25 cellular contexts compared by ENCODE assay signal in the genomic region with DNA sequence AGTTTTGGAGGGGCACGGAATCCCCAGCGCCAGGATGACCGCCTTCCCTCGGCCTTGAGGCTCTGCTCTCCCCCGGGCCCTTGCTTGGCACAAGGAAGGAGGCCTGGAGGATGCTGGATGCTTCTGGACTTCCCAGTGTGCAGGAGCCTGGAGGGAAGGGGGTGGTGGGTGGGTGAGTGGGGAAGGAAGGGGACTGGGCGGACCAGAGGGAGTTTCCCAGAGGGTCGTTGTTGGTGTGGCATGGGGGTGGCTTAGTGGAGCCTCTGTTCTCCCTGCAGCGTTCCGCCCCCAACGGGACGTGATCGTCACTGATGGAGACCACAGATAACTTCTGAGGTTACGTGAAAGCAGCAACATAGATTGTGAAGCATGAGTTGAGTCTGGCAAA.
DNase-seq lines count a peak whose midpoint lies in the region; ATAC-seq and TF ChIP-seq lines count a peak whose summit lies in the region.
"Had no signal": no experiment of that assay in that cellular context is flagged by ENCODE, and none has a peak within 500 bp of the region (broad histone marks: within the 10 kb centered on the region; RNA-seq: fewer than 3 reads in every experiment).

No MANE protein-coding gene starts in this region.

- DNase-seq in activated CD4-positive, alpha-beta T cell treated with anti-CD3 and anti-CD28 coated beads for 36 hours = peak; percentile 27
- no peak for DNase-seq in activated CD4-positive, alpha-beta T cell treated with anti-CD3 and anti-CD28 coated beads, Interleukin-2, amount 50 U/mL, for 4 hours
- DNase-seq in DND-41 = peak; percentile 12
- DNase-seq in activated T-helper 2 cell treated with anti-CD3 and anti-CD28 coated beads, Interferon-gamma antibody, Interleukin-2, Interleukin-4, amounts not matched to agents 10 μg/mL and 5 μg/mL and 100 μg/mL, durations not matched to agents 14 hours and 24 hours and 36 hours (ENCODE audit: low spot score) = peak; percentile 14
- no peak for DNase-seq in neural progenitor cell (ENCODE audit: low spot score)
- DNase-seq in endothelial cell (ENCODE audit: low spot score) = no peak
- no peak for DNase-seq in cerebellum (ENCODE audit: low spot score)
- DNase-seq: cerebellar nuclear complex; effector CD4-positive, alpha-beta T cell; Kasumi-1; NCI-H1092 treated with DMSO at 0.1 percent for 48 hours; NCI-H2029 treated with DMSO at 0.1 percent for 48 hours; nephron progenitor cell; stimulated activated CD4-positive, alpha-beta T cell treated with anti-CD3 and anti-CD28 coated beads, Interleukin-1b, Interleukin-23, amount 100 ng/mL, for 48 hours had no signal

- H3K79me2 ChIP-seq in DND-41 (ENCODE audit: insufficient read depth, low read length) (no peaks in the 10 kb centered on the region), neural progenitor cell (ENCODE audit: low read depth) (no peaks in the 10 kb centered on the region)

- CTCF ChIA-PET in activated CD4-positive, alpha-beta T cell treated with anti-CD3 and anti-CD28 coated beads for 36 hours (lab: Charles Lee) = interaction anchor here (0.6 kb wide), 1 partner anchor 218 kb away, joined by 4 read pairs; no protein-coding TSS in a partner anchor

- intact Hi-C loops in activated CD4-positive, alpha-beta T cell treated with anti-CD3 and anti-CD28 coated beads for 36 hours (cut with DNase I, micrococcal nuclease) = no loop called here
- intact Hi-C loops in activated T-helper 2 cell treated with anti-CD3 and anti-CD28 coated beads, Interferon-gamma antibody, Interleukin-2, Interleukin-4, amounts not matched to agents 10 μg/mL and 5 μg/mL and 100 μg/mL, durations not matched to agents 14 hours and 24 hours and 36 hours (cut with micrococcal nuclease) = no loop called here

- no peak overlapping the region for H3K4me3 Mint-ChIP-seq in activated CD4-positive, alpha-beta T cell treated with anti-CD3 and anti-CD28 coated beads for 36 hours
- no peak overlapping the region for H3K4me3 Mint-ChIP-seq in activated T-helper 2 cell treated with anti-CD3 and anti-CD28 coated beads, Interferon-gamma antibody, Interleukin-2, Interleukin-4, amounts not matched to agents 10 μg/mL and 5 μg/mL and 100 μg/mL, durations not matched to agents 14 hours and 24 hours and 36 hours (ENCODE audit: low read depth)
- H3K4me3 Mint-ChIP-seq in neural progenitor cell (no peak overlapping the region), endothelial cell (ENCODE audit: unreplicated experiment) (no peak overlapping the region)
- H3K4me3 Mint-ChIP-seq: activated naive CD4-positive, alpha-beta T cell treated with anti-CD3 and anti-CD28 coated beads, Interleukin-2, amount 50 U/mL, for 24 hours; mesothelial cell of epicardium; nephron progenitor cell; stimulated activated naive CD8-positive, alpha-beta T cell treated with anti-CD3 and anti-CD28 coated beads, Interleukin-15, Interleukin-2, amounts not matched to agents 100 ng/mL and 50 ng/mL, for 24 hours had no signal

- no peaks in the 10 kb centered on the region for H3K36me3 Mint-ChIP-seq in activated CD4-positive, alpha-beta T cell treated with anti-CD3 and anti-CD28 coated beads for 36 hours (ENCODE audit: low read depth)
- H3K36me3 Mint-ChIP-seq in activated T-helper 2 cell treated with anti-CD3 and anti-CD28 coated beads, Interferon-gamma antibody, Interleukin-2, Interleukin-4, amounts not matched to agents 10 μg/mL and 5 μg/mL and 100 μg/mL, durations not matched to agents 14 hours and 24 hours and 36 hours (ENCODE audit: low read depth) = no peaks in the 10 kb centered on the region
- no peaks in the 10 kb centered on the region for H3K36me3 Mint-ChIP-seq in neural progenitor cell
- H3K36me3 Mint-ChIP-seq in endothelial cell (ENCODE audit: low read depth, unreplicated experiment) = no peaks in the 10 kb centered on the region
- H3K36me3 Mint-ChIP-seq: activated naive CD4-positive, alpha-beta T cell treated with anti-CD3 and anti-CD28 coated beads, Interleukin-2, amount 50 U/mL, for 24 hours; mesothelial cell of epicardium had no signal

- H3K9me3 ChIP-seq in DND-41 (ENCODE audit: insufficient read depth, low read length, severe bottlenecking) (no peaks in the 10 kb centered on the region), neural progenitor cell (ENCODE audit: low read depth) (no peaks in the 10 kb centered on the region)
- H3K9me3 ChIP-seq: Caco-2, esophagus muscularis mucosa, prostate gland, SJSA1, tibial nerve had no signal

- TF ChIP-seq CTCF in DND-41 (IDR thresholded peaks at IDR 0.05; ENCODE audit: borderline replicate concordance, extremely low read depth, low read length, poor library complexity, severe bottlenecking) (no peak), neural progenitor cell (IDR thresholded peaks at IDR 0.05) (no peak), endothelial cell (IDR thresholded peaks at IDR 0.05; ENCODE audit: unreplicated experiment) (no peak)

- no peak overlapping the region for H3K27ac ChIP-seq in DND-41 (ENCODE audit: low read length)
- H3K27ac ChIP-seq in neural progenitor cell = no peak overlapping the region
- H3K27ac ChIP-seq: 22Rv1, esophagus muscularis mucosa, prostate gland, SJSA1, tibial nerve had no signal

- H4K20me1 ChIP-seq in DND-41 (ENCODE audit: insufficient read depth, low read length) = no peaks in the 10 kb centered on the region
- H4K20me1 ChIP-seq in neural progenitor cell (ENCODE audit: low read depth) = no peaks in the 10 kb centered on the region

- H3K4me3 ChIP-seq in DND-41 (ENCODE audit: low read depth in 1 of 2, low read length in 2 of 2) (no peak overlapping the region), neural progenitor cell (no peak overlapping the region)
- H3K4me3 ChIP-seq: esophagus muscularis mucosa, prostate gland, SJSA1, tibial nerve had no signal

- peaks cover 10% of the 10 kb centered on the region for H3F3A ChIP-seq in neural progenitor cell (ENCODE audit: low read depth)

- no peak for ATAC-seq in activated CD4-positive, alpha-beta T cell treated with anti-CD3 and anti-CD28 coated beads for 36 hours
- ATAC-seq in DND-41 (ENCODE audit: insufficient read depth, low read depth) = 0 out of 3 replicates have a peak, but pooled peaks have one; percentile 52
- no peak for ATAC-seq in GM18867 (IDR thresholded peaks at IDR 0.05; ENCODE audit: unreplicated experiment)
- ATAC-seq: Panc1 had no signal

- H3K9me3 Mint-ChIP-seq in activated CD4-positive, alpha-beta T cell treated with anti-CD3 and anti-CD28 coated beads for 36 hours (ENCODE audit: low read depth) = no peaks in the 10 kb centered on the region
- no peaks in the 10 kb centered on the region for H3K9me3 Mint-ChIP-seq in activated T-helper 2 cell treated with anti-CD3 and anti-CD28 coated beads, Interferon-gamma antibody, Interleukin-2, Interleukin-4, amounts not matched to agents 10 μg/mL and 5 μg/mL and 100 μg/mL, durations not matched to agents 14 hours and 24 hours and 36 hours
- H3K9me3 Mint-ChIP-seq in neural progenitor cell (peaks cover 2% of the 10 kb centered on the region), endothelial cell (ENCODE audit: unreplicated experiment) (no peaks in the 10 kb centered on the region)
- H3K9me3 Mint-ChIP-seq: activated naive CD4-positive, alpha-beta T cell treated with anti-CD3 and anti-CD28 coated beads, Interleukin-2, amount 50 U/mL, for 24 hours; mesothelial cell of epicardium; stimulated activated naive CD8-positive, alpha-beta T cell treated with anti-CD3 and anti-CD28 coated beads, Interleukin-15, Interleukin-2, amounts not matched to agents 100 ng/mL and 50 ng/mL, for 24 hours had no signal

- H3K27me3 Mint-ChIP-seq in activated CD4-positive, alpha-beta T cell treated with anti-CD3 and anti-CD28 coated beads for 36 hours = peaks cover 10% of the 10 kb centered on the region
- peaks cover 18% of the 10 kb centered on the region for H3K27me3 Mint-ChIP-seq in activated T-helper 2 cell treated with anti-CD3 and anti-CD28 coated beads, Interferon-gamma antibody, Interleukin-2, Interleukin-4, amounts not matched to agents 10 μg/mL and 5 μg/mL and 100 μg/mL, durations not matched to agents 14 hours and 24 hours and 36 hours (ENCODE audit: low read depth)
- peaks cover 10% of the 10 kb centered on the region for H3K27me3 Mint-ChIP-seq in neural progenitor cell (ENCODE audit: insufficient read depth, low read depth)
- H3K27me3 Mint-ChIP-seq in endothelial cell (ENCODE audit: unreplicated experiment) = no peaks in the 10 kb centered on the region

- H3K27ac Mint-ChIP-seq in activated CD4-positive, alpha-beta T cell treated with anti-CD3 and anti-CD28 coated beads for 36 hours = no peak overlapping the region
- no peak overlapping the region for H3K27ac Mint-ChIP-seq in activated T-helper 2 cell treated with anti-CD3 and anti-CD28 coated beads, Interferon-gamma antibody, Interleukin-2, Interleukin-4, amounts not matched to agents 10 μg/mL and 5 μg/mL and 100 μg/mL, durations not matched to agents 14 hours and 24 hours and 36 hours
- H3K27ac Mint-ChIP-seq in neural progenitor cell (peak overlapping the region; percentile 33), endothelial cell (ENCODE audit: unreplicated experiment) (no peak overlapping the region)
- H3K27ac Mint-ChIP-seq: activated naive CD4-positive, alpha-beta T cell treated with anti-CD3 and anti-CD28 coated beads, Interleukin-2, amount 50 U/mL, for 24 hours; mesothelial cell of epicardium; nephron progenitor cell; stimulated activated naive CD8-positive, alpha-beta T cell treated with anti-CD3 and anti-CD28 coated beads, Interleukin-15, Interleukin-2, amounts not matched to agents 100 ng/mL and 50 ng/mL, for 24 hours had no signal

- H3K27me3 ChIP-seq in DND-41 (ENCODE audit: insufficient read depth, low read length, poor library complexity) = peaks cover 7% of the 10 kb centered on the region
- no peaks in the 10 kb centered on the region for H3K27me3 ChIP-seq in neural progenitor cell
- H3K27me3 ChIP-seq: esophagus muscularis mucosa, SJSA1 had no signal

- POLR2A ChIA-PET in activated CD4-positive, alpha-beta T cell treated with anti-CD3 and anti-CD28 coated beads for 36 hours (lab: Charles Lee) = no interaction called here

- H3K4me1 ChIP-seq in DND-41 (ENCODE audit: insufficient read depth, low read length) (no peaks in the 10 kb centered on the region), neural progenitor cell (no peaks in the 10 kb centered on the region)
- H3K4me1 ChIP-seq: Caco-2, prostate gland had no signal

- H2AFZ ChIP-seq in DND-41 (ENCODE audit: low read depth, low read length) (no peak overlapping the region), neural progenitor cell (replicated peaks) (no peak overlapping the region)

- no peak overlapping the region for H3K9ac ChIP-seq in DND-41 (ENCODE audit: low read depth, low read length)
- no peak overlapping the region for H3K9ac ChIP-seq in neural progenitor cell

- no peaks in the 10 kb centered on the region for H3K4me1 Mint-ChIP-seq in activated CD4-positive, alpha-beta T cell treated with anti-CD3 and anti-CD28 coated beads for 36 hours
- peaks cover 10% of the 10 kb centered on the region for H3K4me1 Mint-ChIP-seq in activated T-helper 2 cell treated with anti-CD3 and anti-CD28 coated beads, Interferon-gamma antibody, Interleukin-2, Interleukin-4, amounts not matched to agents 10 μg/mL and 5 μg/mL and 100 μg/mL, durations not matched to agents 14 hours and 24 hours and 36 hours (ENCODE audit: low read depth)
- H3K4me1 Mint-ChIP-seq in neural progenitor cell (peaks cover 29% of the 10 kb centered on the region), endothelial cell (ENCODE audit: unreplicated experiment) (no peaks in the 10 kb centered on the region)
- H3K4me1 Mint-ChIP-seq: activated naive CD4-positive, alpha-beta T cell treated with anti-CD3 and anti-CD28 coated beads, Interleukin-2, amount 50 U/mL, for 24 hours had no signal

- no peaks in the 10 kb centered on the region for H3K36me3 ChIP-seq in DND-41 (ENCODE audit: insufficient read depth, low read length)
- H3K36me3 ChIP-seq in neural progenitor cell = no peaks in the 10 kb centered on the region
- H3K36me3 ChIP-seq: esophagus muscularis mucosa, prostate gland, SJSA1, tibial nerve had no signal

- H3K4me2 ChIP-seq in DND-41 (ENCODE audit: insufficient read depth, low read length) (no peak overlapping the region), neural progenitor cell (no peak overlapping the region)

Comparison
In these comparisons a context has a peak if more than half of its experiments do, and no peak if none do; other contexts are left out.
1. DNase-seq: peak in activated CD4-positive, alpha-beta T cell treated with anti-CD3 and anti-CD28 coated beads for 36 hours (single experiment), DND-41 (single experiment) and activated T-helper 2 cell treated with anti-CD3 and anti-CD28 coated beads, Interferon-gamma antibody, Interleukin-2, Interleukin-4, amounts not matched to agents 10 μg/mL and 5 μg/mL and 100 μg/mL, durations not matched to agents 14 hours and 24 hours and 36 hours (single experiment); none in activated CD4-positive, alpha-beta T cell treated with anti-CD3 and anti-CD28 coated beads, Interleukin-2, amount 50 U/mL, for 4 hours (0 of 2), neural progenitor cell (single experiment), endothelial cell (single experiment) and cerebellum (single experiment).